In the genomic region with DNA sequence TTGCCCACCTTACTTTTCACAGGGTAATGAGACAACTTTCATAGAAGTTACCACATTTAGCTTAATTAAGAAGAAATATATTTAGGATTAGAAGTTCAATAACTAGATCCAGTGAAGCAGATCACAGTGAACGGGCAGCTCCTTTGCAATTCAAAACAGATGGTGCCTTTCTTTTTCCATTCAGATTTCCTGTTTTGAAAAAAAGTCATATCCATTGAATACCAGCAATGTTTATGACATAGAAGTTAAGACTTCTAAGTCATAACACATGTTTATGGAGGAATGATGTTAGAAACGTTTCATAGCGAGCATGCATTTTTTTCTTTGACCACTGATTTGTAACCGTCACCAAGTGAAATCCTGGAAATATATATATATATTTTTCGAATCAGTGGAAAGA, we compare ENCODE assay signal across 5 cellular contexts. TPM values are rescaled to one million over a fixed set of nuclear protein-coding genes. Genes with fewer than 3 reads are reported as not detected.
"Had no signal": no experiment of that assay in that cellular context is flagged by ENCODE, and none has a peak within 500 bp of the region (broad histone marks: within the 10 kb centered on the region; RNA-seq: fewer than 3 reads in every experiment).

No MANE protein-coding gene starts in this region.

- H2AFZ ChIP-seq: GM23338 had no signal

- DNase-seq: H9, HCEC 1CT, IMR-90 had no signal

- ATAC-seq: GM23338 had no signal

- H3K4me2 ChIP-seq: GM23338 had no signal

- H3K4me3 ChIP-seq: GM23338 had no signal

RNA-seq across cellular contexts. Expression of a gene that starts 24.7 kb away (rescaled TPM):
- total RNA-seq: HT-29 had no signal
